In genomic region chr16:25636662-25637061, GRCh38 we compare ENCODE assay signal across 9 cellular contexts. TPM values are rescaled to one million over a fixed set of nuclear protein-coding genes. Genes with fewer than 3 reads are reported as not detected.
"Had no signal": no experiment of that assay in that cellular context is flagged by ENCODE, and none has a peak within 500 bp of the region (broad histone marks: within the 10 kb centered on the region; RNA-seq: fewer than 3 reads in every experiment).

No MANE protein-coding gene starts in this region.

- FAIRE-seq: G401.6, GM12878, GM12891, GM12892, GM18507, GM19239 had no signal

- ATAC-seq: GM12878 had no signal

- DNase-seq: GDM1, GF-D8 had no signal

- H3K4me3 ChIP-seq: GM12878 had no signal

RNA-seq across cellular contexts. Expression of gene HS3ST4, which starts 55.1 kb away (rescaled TPM):
- total RNA-seq: G401, GM12878 had no signal
